Comparison of ENCODE assay signal across 21 cellular contexts in the genomic region with DNA sequence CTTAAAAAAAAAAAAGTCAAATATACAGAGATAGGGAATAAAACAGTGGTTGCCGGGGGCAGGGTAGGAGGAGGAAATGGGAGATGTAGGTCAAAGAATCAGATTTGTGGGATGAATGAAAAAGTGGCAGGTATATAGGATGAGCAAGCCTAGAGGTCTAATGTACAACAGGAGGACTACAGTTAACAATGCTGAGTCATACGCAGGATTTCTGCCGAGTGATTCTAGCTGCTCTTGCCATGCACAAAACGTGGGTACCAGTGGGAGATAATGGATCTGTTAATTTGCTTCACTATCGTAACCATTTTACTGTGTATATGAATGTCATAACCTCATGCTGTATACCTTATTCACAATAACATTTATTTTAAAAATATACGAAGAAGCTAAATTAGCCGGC. TPM values are rescaled to one million over a fixed set of nuclear protein-coding genes. Genes with fewer than 3 reads are reported as not detected.
DNase-seq lines count a peak whose midpoint lies in the region; ATAC-seq and TF ChIP-seq lines count a peak whose summit lies in the region.
"Had no signal": no experiment of that assay in that cellular context is flagged by ENCODE, and none has a peak within 500 bp of the region (broad histone marks: within the 10 kb centered on the region; RNA-seq: fewer than 3 reads in every experiment).

No MANE protein-coding gene starts in this region.

- CTCF ChIA-PET in mammary epithelial cell (lab: Charles Lee; ENCODE audit: low non-redundant PET) = no interaction called here

- H2AFZ ChIP-seq in mammary epithelial cell (ENCODE audit: low read depth, low read length) = no peak overlapping the region
- H2AFZ ChIP-seq: GM23338 had no signal

- dilution Hi-C loops in mammary epithelial cell (cut with HindIII; ENCODE audit: low sequenced_read_pairs) = no loop called here

- H4K20me1 ChIP-seq in mammary epithelial cell (ENCODE audit: insufficient read depth, low read length) = no peaks in the 10 kb centered on the region
- H4K20me1 ChIP-seq: BLaER1 treated with 17β-estradiol and CSF1 and Interleukin-3, amounts not matched to agents 10 nM and 100 nM had no signal

- no peaks in the 10 kb centered on the region for H3K79me2 ChIP-seq in mammary epithelial cell (ENCODE audit: insufficient read depth, low read length)

- H3K4me3 ChIP-seq in mammary epithelial cell (replicated peaks in 1 of 3; ENCODE audit: insufficient read depth in 1 of 3, low read depth in 2 of 3, low read length in 3 of 3) (no peak overlapping the region), breast epithelium (no peak overlapping the region), epithelial cell of esophagus (ENCODE audit: low read length) (no peak overlapping the region)
- H3K4me3 ChIP-seq: BLaER1 treated with 17β-estradiol and CSF1 and Interleukin-3, amounts not matched to agents 10 nM and 100 nM; GM23338 had no signal

- no TSS peak for BruUV-seq in mammary epithelial cell (replicated peaks; lab: Mats Ljungman, UMichigan)

- WGBS in mammary epithelial cell (ENCODE audit: low coverage, missing lambda C conversion rate) = 76% methylated on average over 7 of the region's 7 CpGs

- TF ChIP-seq CTCF in mammary epithelial cell (conservative IDR thresholded peaks at IDR 0.05 in 1 of 2, IDR thresholded peaks at IDR 0.05 in 1 of 2; ENCODE audit: extremely low read depth in 1 of 2, insufficient read depth in 1 of 2, low read depth in 1 of 2, low read length in 2 of 2) (no peak), breast epithelium (IDR thresholded peaks at IDR 0.05) (no peak), epithelial cell of esophagus (IDR thresholded peaks at IDR 0.05; ENCODE audit: insufficient read depth, low read depth, low read length, missing control alignments) (no peak), foreskin keratinocyte (conservative IDR thresholded peaks at IDR 0.05) (no peak)

- intact Hi-C loops in mammary epithelial cell (cut with micrococcal nuclease) (no loop called here), breast epithelium (cut with DNase I; ENCODE audit: low total_unique reads) (no loop called here)

- in situ Hi-C loops in mammary epithelial cell (cut with MboI; ENCODE audit: low sequenced_read_pairs in 2 of 2) = no loop called here

- H3K9me3 ChIP-seq in mammary epithelial cell (replicated peaks; ENCODE audit: insufficient read depth, low read length) (no peaks in the 10 kb centered on the region), breast epithelium (no peaks in the 10 kb centered on the region)
- H3K9me3 ChIP-seq: BE2C had no signal

- ATAC-seq in foreskin keratinocyte = no peak
- ATAC-seq: GM23338, HCT116 had no signal

- H3K36me3 ChIP-seq in mammary epithelial cell (ENCODE audit: insufficient read depth, low read length) = no peaks in the 10 kb centered on the region
- H3K36me3 ChIP-seq in breast epithelium = no peaks in the 10 kb centered on the region
- H3K36me3 ChIP-seq: BE2C; BLaER1 treated with 17β-estradiol and CSF1 and Interleukin-3, amounts not matched to agents 10 nM and 100 nM had no signal

- H3K27ac ChIP-seq in mammary epithelial cell (ENCODE audit: insufficient read depth, low read depth, low read length) (no peak overlapping the region), breast epithelium (no peak overlapping the region), foreskin keratinocyte (no peak overlapping the region)
- H3K27ac ChIP-seq: 22Rv1; BLaER1 treated with 17β-estradiol and CSF1 and Interleukin-3, amounts not matched to agents 10 nM and 100 nM had no signal

- no peaks in the 10 kb centered on the region for H3K4me1 ChIP-seq in mammary epithelial cell (ENCODE audit: insufficient read depth, low read length)
- no peaks in the 10 kb centered on the region for H3K4me1 ChIP-seq in breast epithelium
- no peaks in the 10 kb centered on the region for H3K4me1 ChIP-seq in foreskin keratinocyte
- H3K4me1 ChIP-seq: BE2C; BLaER1 treated with 17β-estradiol and CSF1 and Interleukin-3, amounts not matched to agents 10 nM and 100 nM had no signal

- H3K4me2 ChIP-seq in mammary epithelial cell (ENCODE audit: insufficient read depth, low read depth, low read length) = no peak overlapping the region
- H3K4me2 ChIP-seq: BLaER1 treated with 17β-estradiol and CSF1 and Interleukin-3, amounts not matched to agents 10 nM and 100 nM; GM23338 had no signal

- no peak for TF ChIP-seq POLR2A in breast epithelium (IDR thresholded peaks at IDR 0.05)

- no peak overlapping the region for H3K9ac ChIP-seq in mammary epithelial cell (ENCODE audit: insufficient read depth, low read length)
- H3K9ac ChIP-seq: BLaER1 treated with 17β-estradiol and CSF1 and Interleukin-3, amounts not matched to agents 10 nM and 100 nM had no signal

- H3K27me3 ChIP-seq in mammary epithelial cell (ENCODE audit: insufficient read depth, low read length) (no peaks in the 10 kb centered on the region), breast epithelium (no peaks in the 10 kb centered on the region), foreskin keratinocyte (no peaks in the 10 kb centered on the region)
- H3K27me3 ChIP-seq: BLaER1 treated with 17β-estradiol and CSF1 and Interleukin-3, amounts not matched to agents 10 nM and 100 nM had no signal

- DNase-seq in mammary epithelial cell (peak; percentile 36), breast epithelium (ENCODE audit: low spot score in 2 of 2) (no peak), RPMI7951 (ENCODE audit: low read depth) (peak; percentile 16), epithelial cell of esophagus (ENCODE audit: low read depth) (peak; percentile 33), foreskin keratinocyte (no peak)
- no peak for DNase-seq in activated effector memory CD4-positive, alpha-beta T cell treated with anti-CD3 and anti-CD28 coated beads, Interleukin-2, amount 50 U/mL, for 16 hours
- DNase-seq: ACHN; AML-193; BE2C; CD4-positive, alpha-beta T cell; CD8-positive, alpha-beta memory T cell; DMS 273 treated with DMSO at 0.1 percent for 48 hours; DMS79; GF-D8; H9 had no signal

RNA-seq across cellular contexts. Expression of gene MTNR1A, which starts 10.7 kb away (rescaled TPM):
- total RNA-seq in mammary epithelial cell = under 1 TPM in 1 of 2 donors, not detected in 1; 0.67 TPM
- 0.16 TPM for polyA plus RNA-seq in mammary epithelial cell
- not detected for polyA minus RNA-seq in mammary epithelial cell
- not detected for total RNA-seq in breast epithelium
- total RNA-seq in RPMI7951 (2014; rRNA removed; shearing (Covaris generic)) = not detected in 2 replicates
- total RNA-seq in foreskin keratinocyte = not detected in 2 replicates
- not detected in 2 replicates for polyA plus RNA-seq in foreskin keratinocyte
- total RNA-seq: CD4-positive, alpha-beta T cell; CD8-positive, alpha-beta memory T cell; G401 had no signal
- polyA plus RNA-seq: CD14-positive monocyte; CD8-positive, alpha-beta memory T cell had no signal

Comparison
In these comparisons a context has a peak if more than half of its experiments do, and no peak if none do; other contexts are left out.
1. DNase-seq: peak in mammary epithelial cell (single experiment), RPMI7951 (single experiment) and epithelial cell of esophagus (single experiment); none in breast epithelium (0 of 2), activated effector memory CD4-positive, alpha-beta T cell treated with anti-CD3 and anti-CD28 coated beads, Interleukin-2, amount 50 U/mL, for 16 hours (single experiment) and foreskin keratinocyte (0 of 2).